Comparison of ENCODE assay signal across 10 cellular contexts in genomic region chr11:114163830-114164401, GRCh38.
DNase-seq lines count a peak whose midpoint lies in the region; ATAC-seq and TF ChIP-seq lines count a peak whose summit lies in the region.
"Had no signal": no experiment of that assay in that cellular context is flagged by ENCODE, and none has a peak within 500 bp of the region (broad histone marks: within the 10 kb centered on the region; RNA-seq: fewer than 3 reads in every experiment).

No MANE protein-coding gene starts in this region.

- H3K4me3 Mint-ChIP-seq in natural killer cell (peak overlapping the region; percentile 47), neural crest cell (peak overlapping the region; percentile 14)
- H3K4me3 Mint-ChIP-seq in natural killer cell treated with Interleukin-12 subunit alpha and Interleukin-12 subunit beta and Interleukin-15 and Interleukin-18, amount 100 ng/mL, for 72 hours = no peak overlapping the region
- H3K4me3 Mint-ChIP-seq: CD8-positive, alpha-beta T cell had no signal

- H3K36me3 ChIP-seq in esophagus squamous epithelium (peaks cover 0 to 4% (median 0%) of the 10 kb centered on the region in 3 donors), aorta (ENCODE audit: control insufficient read depth in 1 of 2, insufficient read depth in 2 of 2, low read length in 1 of 2) (no peaks in the 10 kb centered on the region)

- TF ChIP-seq POLR2A in esophagus squamous epithelium (IDR thresholded peaks at IDR 0.05) = peak in 1 of 4 donors; percentile 9

- H3K36me3 Mint-ChIP-seq in natural killer cell (no peaks in the 10 kb centered on the region), neural crest cell (ENCODE audit: low read depth) (peaks cover 2% of the 10 kb centered on the region)
- H3K36me3 Mint-ChIP-seq in natural killer cell treated with Interleukin-12 subunit alpha and Interleukin-12 subunit beta and Interleukin-15 and Interleukin-18, amount 100 ng/mL, for 72 hours = no peaks in the 10 kb centered on the region
- H3K36me3 Mint-ChIP-seq: CD8-positive, alpha-beta T cell had no signal

- H3K27me3 Mint-ChIP-seq in natural killer cell (ENCODE audit: low read depth in 2 of 2) (no peaks in the 10 kb centered on the region), neural crest cell (ENCODE audit: low read depth) (no peaks in the 10 kb centered on the region)
- no peaks in the 10 kb centered on the region for H3K27me3 Mint-ChIP-seq in natural killer cell treated with Interleukin-12 subunit alpha and Interleukin-12 subunit beta and Interleukin-15 and Interleukin-18, amount 100 ng/mL, for 72 hours

- no peaks in the 10 kb centered on the region for H3K9me3 Mint-ChIP-seq in natural killer cell
- no peaks in the 10 kb centered on the region for H3K9me3 Mint-ChIP-seq in natural killer cell treated with Interleukin-12 subunit alpha and Interleukin-12 subunit beta and Interleukin-15 and Interleukin-18, amount 100 ng/mL, for 72 hours
- H3K9me3 Mint-ChIP-seq in neural crest cell = no peaks in the 10 kb centered on the region
- H3K9me3 Mint-ChIP-seq: CD8-positive, alpha-beta T cell had no signal

- H3K9me3 ChIP-seq in esophagus squamous epithelium (no peaks in the 10 kb centered on the region), aorta (ENCODE audit: control insufficient read depth, low read length) (no peaks in the 10 kb centered on the region)

- H3K27ac ChIP-seq in esophagus squamous epithelium = peak overlapping the region; percentile 89 to 99 (median 97)
- peak overlapping the region; percentile 98 to 99 for H3K27ac ChIP-seq in aorta (ENCODE audit: low read depth in 1 of 2, low read length in 2 of 2)

- H3K27me3 ChIP-seq in esophagus squamous epithelium = peaks cover 0 to 18% (median 0%) of the 10 kb centered on the region in 4 donors
- no peaks in the 10 kb centered on the region for H3K27me3 ChIP-seq in aorta (ENCODE audit: control insufficient read depth in 1 of 2, insufficient read depth in 2 of 2, low read length in 1 of 2)

- ATAC-seq in natural killer cell (no peak), aorta (ENCODE audit: low FRiP score) (peak; percentile 2), HG03196 (IDR thresholded peaks at IDR 0.05; ENCODE audit: unreplicated experiment) (no peak)
- ATAC-seq in natural killer cell treated with Interleukin-12 subunit alpha and Interleukin-12 subunit beta and Interleukin-15 and Interleukin-18, amount 100 ng/mL, for 72 hours = no peak
- ATAC-seq: CD8-positive, alpha-beta T cell had no signal

- H3K4me3 ChIP-seq in esophagus squamous epithelium = peak overlapping the region in 1 of 4 donors; percentile 47
- no peak overlapping the region for H3K4me3 ChIP-seq in aorta (ENCODE audit: low read length in 2 of 2)

- no peak for TF ChIP-seq CTCF in natural killer cell (IDR thresholded peaks at IDR 0.05)
- no peak for TF ChIP-seq CTCF in esophagus squamous epithelium (IDR thresholded peaks at IDR 0.05)
- no peak for TF ChIP-seq CTCF in neural crest cell (conservative IDR thresholded peaks at IDR 0.05)

- H3K27ac Mint-ChIP-seq in natural killer cell (peak overlapping the region; percentile 75 to 85), neural crest cell (ENCODE audit: unreplicated experiment) (no peak overlapping the region)
- H3K27ac Mint-ChIP-seq in natural killer cell treated with Interleukin-12 subunit alpha and Interleukin-12 subunit beta and Interleukin-15 and Interleukin-18, amount 100 ng/mL, for 72 hours = peak overlapping the region in 1 of 2 donors; percentile 95

- 34 to 41% methylated on average over 9 of the region's 9 CpGs for WGBS in esophagus squamous epithelium, 2 donors
- WGBS in aorta, 2 donors = 10 to 30% methylated on average over 9 of the region's 9 CpGs

- intact Hi-C loops in natural killer cell (cut with micrococcal nuclease) (no loop called here), esophagus squamous epithelium (cut with DNase I) (no loop called here), aorta (cut with DNase I) (loop anchor here (5.0 kb wide), 1 partner anchor 82 kb away; no protein-coding TSS in a partner anchor)

- H3K4me1 ChIP-seq in esophagus squamous epithelium = peaks cover 87 to 99% (median 89%) of the 10 kb centered on the region in 3 donors
- H3K4me1 ChIP-seq in aorta (ENCODE audit: control insufficient read depth in 1 of 2, insufficient read depth in 2 of 2, low read length in 2 of 2) = peaks cover 21 to 31% of the 10 kb centered on the region in 2 donors

- DNase-seq in natural killer cell (no peak), esophagus squamous epithelium (lab: John Stamatoyannopoulos, UW) (no peak), neural crest cell (ENCODE audit: low read depth, low spot score) (no peak), aorta (no peak), SW 1271 (lab: John Stamatoyannopoulos, UW) (no peak)
- DNase-seq in natural killer cell treated with Interleukin-12 subunit alpha and Interleukin-12 subunit beta and Interleukin-15 and Interleukin-18, amount 100 ng/mL, for 72 hours (ENCODE audit: low spot score) = no peak
- no peak for DNase-seq in stimulated activated CD4-positive, alpha-beta T cell treated with anti-CD3 and anti-CD28 coated beads, Interleukin-12 subunit alpha, Interleukin-12 subunit beta, amount 100 ng/mL, for 4 hours
- DNase-seq: CD8-positive, alpha-beta T cell; NCI-H2171 had no signal

- H3K4me1 Mint-ChIP-seq in natural killer cell (peaks cover 97 to 98% of the 10 kb centered on the region in 2 donors), neural crest cell (peaks cover 91% of the 10 kb centered on the region)
- peaks cover 78 to 84% of the 10 kb centered on the region in 2 donors for H3K4me1 Mint-ChIP-seq in natural killer cell treated with Interleukin-12 subunit alpha and Interleukin-12 subunit beta and Interleukin-15 and Interleukin-18, amount 100 ng/mL, for 72 hours (ENCODE audit: low read depth in 2 of 2)

Comparison
In these comparisons a context has a peak if more than half of its experiments do, and no peak if none do; other contexts are left out.
1. intact Hi-C loops: an anchor here in aorta (5.0 kb wide); none called in natural killer cell and esophagus squamous epithelium.